8 cellular contexts compared by ENCODE assay signal in the genomic region with DNA sequence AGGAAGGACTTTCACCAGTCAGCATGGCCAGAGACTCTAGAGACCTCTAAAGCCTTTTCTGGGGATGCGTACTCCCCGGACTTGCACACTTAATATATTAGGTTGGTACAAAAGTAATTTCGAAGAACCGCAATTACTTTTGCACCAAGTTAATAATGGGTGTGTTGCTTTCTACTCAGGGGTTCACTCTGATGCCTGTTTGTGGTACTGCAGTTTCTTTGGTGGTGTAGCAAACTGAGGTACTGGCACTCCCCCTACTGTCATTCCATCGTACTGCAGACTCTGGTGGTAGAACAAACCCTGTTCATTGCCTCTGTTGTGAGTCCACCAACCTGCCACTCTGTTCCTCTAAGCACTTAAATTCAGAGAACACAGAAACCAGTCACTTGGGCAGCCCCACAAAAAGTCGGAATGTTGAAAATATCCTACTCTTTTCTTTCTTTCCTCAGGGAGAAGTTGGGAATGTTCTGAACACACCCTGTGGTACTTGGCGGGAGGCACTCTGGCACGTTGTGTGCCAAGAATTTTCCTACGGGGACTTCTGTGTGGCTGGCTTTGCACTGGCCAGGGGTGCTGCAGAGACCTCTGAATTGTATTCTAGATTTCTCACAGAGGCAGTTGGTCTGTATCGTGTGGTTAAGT. TPM values are rescaled to one million over a fixed set of nuclear protein-coding genes. Genes with fewer than 3 reads are reported as not detected.
DNase-seq lines count a peak whose midpoint lies in the region; ATAC-seq, FAIRE-seq and TF ChIP-seq lines count a peak whose summit lies in the region.

No MANE protein-coding gene starts in this region.

- H3K9me3 Mint-ChIP-seq in astrocyte (ENCODE audit: unreplicated experiment), result no peaks in the 10 kb centered on the region

- peak in 8 of 9 donors; percentile 11 to 77 (median 39) for TF ChIP-seq CTCF in heart right ventricle (IDR thresholded peaks at IDR 0.05)
- TF ChIP-seq CTCF in astrocyte (IDR thresholded peaks at IDR 0.05; ENCODE audit: insufficient read depth, low read depth, low read length), result peak; percentile 83
- TF ChIP-seq CTCF in tibial nerve (IDR thresholded peaks at IDR 0.05), result peak in 4 of 5 experiments; percentile 38 to 72 (median 60)

- H3K9ac ChIP-seq in astrocyte (ENCODE audit: low read length), result no peak overlapping the region

- no peak overlapping the region for H2AFZ ChIP-seq in astrocyte (ENCODE audit: low read depth, low read length)

- H3K4me3 Mint-ChIP-seq in astrocyte (ENCODE audit: unreplicated experiment), result no peak overlapping the region

- H3K27ac ChIP-seq in heart right ventricle (no peak overlapping the region), astrocyte (ENCODE audit: low read depth, low read length) (no peak overlapping the region), tibial nerve (no peak overlapping the region)

- H3K36me3 Mint-ChIP-seq in astrocyte (ENCODE audit: low read depth, unreplicated experiment), result no peaks in the 10 kb centered on the region

- H3K27me3 ChIP-seq in heart right ventricle (peaks cover 0 to 9% (median under 1%) of the 10 kb centered on the region in 7 donors), astrocyte (ENCODE audit: insufficient read depth, low read length) (no peaks in the 10 kb centered on the region), tibial nerve (no peaks in the 10 kb centered on the region)

- no peaks in the 10 kb centered on the region for H3K79me2 ChIP-seq in astrocyte (ENCODE audit: insufficient read depth, low read length)

- FAIRE-seq in astrocyte (lab: Jason Lieb, UNC) (peak; percentile 93), islet of Langerhans (lab: Jason Lieb, UNC) (peak; percentile 84)

- TF ChIP-seq POLR2A in tibial nerve (IDR thresholded peaks at IDR 0.05), result no peak

- no peak for DNase-seq in heart right ventricle
- DNase-seq in Right ventricle myocardium superior, result no peak
- peak; percentile 54 for DNase-seq in NCI-H748 treated with DMSO at 0.1 percent for 48 hours (lab: John Stamatoyannopoulos, UW)
- peak; percentile 64 for DNase-seq in astrocyte (ENCODE audit: low read depth)
- DNase-seq in tibial nerve (ENCODE audit: low spot score in 2 of 2), result peak; percentile 30 to 68

- H3K36me3 ChIP-seq in heart right ventricle, result no peaks in the 10 kb centered on the region
- H3K36me3 ChIP-seq in astrocyte (ENCODE audit: insufficient read depth, low read length), result no peaks in the 10 kb centered on the region
- H3K36me3 ChIP-seq in tibial nerve, result no peaks in the 10 kb centered on the region

- intact Hi-C loops in heart right ventricle (cut with DNase I), result loop anchor here in 2 of 10 donors (5.0 kb wide), 2 partner anchors 125 to 130 kb away; no protein-coding TSS in a partner anchor
- intact Hi-C loops in Right ventricle myocardium superior (cut with DNase I), result no loop called here

- no peaks in the 10 kb centered on the region for H4K20me1 ChIP-seq in astrocyte (ENCODE audit: insufficient read depth, low read length)

- WGBS in heart right ventricle, 2 donors, result 23 to 32% methylated on average over 10 of the region's 10 CpGs
- WGBS in tibial nerve, 2 donors, result 23 to 26% methylated on average over 10 of the region's 10 CpGs

- H3K4me2 ChIP-seq in astrocyte (ENCODE audit: low read length), result no peak overlapping the region

- ATAC-seq in heart right ventricle, result peak in 1 of 8 donors; percentile 44
- ATAC-seq in Right ventricle myocardium superior (ENCODE audit: poor library complexity), result no peak
- ATAC-seq in HG03469 (IDR thresholded peaks at IDR 0.05; ENCODE audit: unreplicated experiment), result peak; percentile 72
- ATAC-seq in activated CD4-positive, CD25-positive, alpha-beta regulatory T cell treated with anti-CD3 and anti-CD28 coated beads, Interleukin-2, amount 50 U/mL, for 24 hours, result no peak

- H3K4me1 ChIP-seq in heart right ventricle (no peaks in the 10 kb centered on the region), astrocyte (ENCODE audit: insufficient read depth, low read length) (no peaks in the 10 kb centered on the region), tibial nerve (no peaks in the 10 kb centered on the region)

- peaks cover 4% of the 10 kb centered on the region for H3K27me3 Mint-ChIP-seq in astrocyte (ENCODE audit: low read depth, unreplicated experiment)

- H3K4me1 Mint-ChIP-seq in astrocyte (ENCODE audit: low read depth, unreplicated experiment), result no peaks in the 10 kb centered on the region

- TF ChIP-seq EP300 in tibial nerve (IDR thresholded peaks at IDR 0.05), result no peak

- no peak overlapping the region for H3K27ac Mint-ChIP-seq in astrocyte (ENCODE audit: unreplicated experiment)

- H3K4me3 ChIP-seq in heart right ventricle (no peak overlapping the region), astrocyte (ENCODE audit: insufficient read depth, low read depth, low read length) (no peak overlapping the region), tibial nerve (no peak overlapping the region)

- peaks cover 0 to 20% (median 0%) of the 10 kb centered on the region in 11 donors for H3K9me3 ChIP-seq in heart right ventricle
- H3K9me3 ChIP-seq in astrocyte (ENCODE audit: insufficient read depth, low read depth, low read length), result no peaks in the 10 kb centered on the region
- no peaks in the 10 kb centered on the region for H3K9me3 ChIP-seq in tibial nerve

RNA-seq across cellular contexts. Expression of gene GABRG3, which starts 46.3 kb away (rescaled TPM):
- total RNA-seq in heart right ventricle (not detected), Right ventricle myocardium superior (not detected), astrocyte (0.54 and 0.77 TPM in 2 replicates), tibial nerve (not detected)
- not detected for polyA plus RNA-seq in heart right ventricle

Comparison
In these comparisons a context has a peak if more than half of its experiments do, and no peak if none do; other contexts are left out.
1. DNase-seq: peak in NCI-H748 treated with DMSO at 0.1 percent for 48 hours (single experiment), astrocyte (single experiment) and tibial nerve (2 of 2); none in heart right ventricle (0 of 2) and Right ventricle myocardium superior (single experiment).
2. Peak in every context shown above with its lines, with median percentiles within 50 percentile points of each other: CTCF ChIP-seq.